18 cellular contexts compared by ENCODE assay signal in genomic region chr12:4174417-4174816, GRCh38.
A peak's percentile ranks its signal among the peaks of the same experiment; 100 is the strongest.
DNase-seq lines count a peak whose midpoint lies in the region; ATAC-seq and TF ChIP-seq lines count a peak whose summit lies in the region.
"Had no signal": no experiment of that assay in that cellular context is flagged by ENCODE, and none has a peak within 500 bp of the region (broad histone marks: within the 10 kb centered on the region; RNA-seq: fewer than 3 reads in every experiment).

No MANE protein-coding gene starts in this region.

- no peaks in the 10 kb centered on the region for H3K4me1 ChIP-seq in GM23338 (ENCODE audit: insufficient read depth)

- H3K9me3 Mint-ChIP-seq in CD14-positive monocyte (peaks cover 0 to 1% (median 0%) of the 10 kb centered on the region in 7 donors), GM23338 (no peaks in the 10 kb centered on the region)
- H3K9me3 Mint-ChIP-seq: CD4-positive, CD25-positive, alpha-beta regulatory T cell had no signal

- H3K27me3 ChIP-seq in GM23338 (ENCODE audit: insufficient read depth), result no peaks in the 10 kb centered on the region
- H3K27me3 ChIP-seq: SJCRH30 had no signal

- no peak overlapping the region for H3K27ac ChIP-seq in GM23338 (ENCODE audit: low read depth)
- H3K27ac ChIP-seq: SJCRH30 had no signal

- intact Hi-C loops in CD14-positive monocyte (cut with micrococcal nuclease), result no loop called here

- H3K4me3 Mint-ChIP-seq in CD14-positive monocyte, result no peak overlapping the region
- H3K4me3 Mint-ChIP-seq in GM23338, result no peak overlapping the region
- H3K4me3 Mint-ChIP-seq: CD4-positive, CD25-positive, alpha-beta regulatory T cell had no signal

- H3K4me3 ChIP-seq in GM23338, result no peak overlapping the region
- H3K4me3 ChIP-seq: SJCRH30 had no signal

- H3K9me2 ChIP-seq in GM23338 (ENCODE audit: insufficient read depth), result peaks cover 6% of the 10 kb centered on the region; the same call in 1 of the 2 replicates

- H3K27ac Mint-ChIP-seq in CD14-positive monocyte (peak overlapping the region in 2 of 7 donors; percentile 6 to 11), GM23338 (no peak overlapping the region)
- H3K27ac Mint-ChIP-seq: CD4-positive, CD25-positive, alpha-beta regulatory T cell had no signal

- TF ChIP-seq CTCF in CD14-positive monocyte (IDR thresholded peaks at IDR 0.05) (no peak), GM23338 (conservative IDR thresholded peaks at IDR 0.05; ENCODE audit: low read depth in 2 of 2) (no peak)

- DNase-seq in CD14-positive monocyte (ENCODE audit: low spot score), result peak; percentile 56
- peak; percentile 24 for DNase-seq in GM23338 (ENCODE audit: low spot score)
- peak; percentile 51 for DNase-seq in NOMO-1 treated with dmso at 0.1 percent for 144 hours (lab: John Stamatoyannopoulos, UW; ENCODE audit: unreplicated experiment)
- DNase-seq in medulla oblongata (ENCODE audit: extremely low spot score), result peak; percentile 81
- DNase-seq in AG08395 (ENCODE audit: low spot score), result no peak
- no peak for DNase-seq in SHP77 treated with DMSO at 0.1 percent for 48 hours (lab: John Stamatoyannopoulos, UW)
- DNase-seq in NCI-H187 (lab: John Stamatoyannopoulos, UW), result no peak
- DNase-seq: AML-193; CD4-positive, CD25-positive, alpha-beta regulatory T cell; DMS53; NCI-H1092; NCI-H146; NCI-H2227 treated with DMSO at 0.1 percent for 48 hours; NCI-H524; OCI-M1; RPMI8226; SJCRH30 had no signal

- no peaks in the 10 kb centered on the region for H3K36me3 ChIP-seq in GM23338 (ENCODE audit: insufficient read depth)
- H3K36me3 ChIP-seq: SJCRH30 had no signal

- no peaks in the 10 kb centered on the region for H3K79me2 ChIP-seq in GM23338 (replicated peaks; ENCODE audit: insufficient read depth)

- H3K36me3 Mint-ChIP-seq in CD14-positive monocyte (no peaks in the 10 kb centered on the region), GM23338 (ENCODE audit: low read depth) (no peaks in the 10 kb centered on the region; the same call in 2 of the 3 replicates)

- no peaks in the 10 kb centered on the region for H4K20me1 ChIP-seq in GM23338 (replicated peaks; ENCODE audit: insufficient read depth)

- peak; percentile 46 for ATAC-seq in GM23338
- ATAC-seq: HCT116 had no signal

- no peaks in the 10 kb centered on the region for H3F3A ChIP-seq in GM23338 (replicated peaks; ENCODE audit: low read depth)

- H2AFZ ChIP-seq in GM23338, result 0 out of 2 replicates have a peak overlapping the region, but pooled peaks have one; percentile 1

- H3K4me1 Mint-ChIP-seq in CD14-positive monocyte, result peaks cover 31% of the 10 kb centered on the region
- H3K4me1 Mint-ChIP-seq in GM23338, result peaks cover 15% of the 10 kb centered on the region

- peaks cover 0 to 2% (median 1%) of the 10 kb centered on the region in 3 donors for H3K27me3 Mint-ChIP-seq in CD14-positive monocyte (ENCODE audit: low read depth in 3 of 3)
- no peaks in the 10 kb centered on the region for H3K27me3 Mint-ChIP-seq in GM23338 (ENCODE audit: insufficient read depth, low read depth, poor library complexity)
- H3K27me3 Mint-ChIP-seq: CD4-positive, CD25-positive, alpha-beta regulatory T cell had no signal

- H3K4me2 ChIP-seq in GM23338, result no peak overlapping the region

TF ChIP-seq in GM23338, 12 proteins besides CTCF, POLR2A, EP300 and RAD21 (continues in another document):
- no peak for TF ChIP-seq JUNB (IDR thresholded peaks at IDR 0.05; ENCODE audit: unreplicated experiment)
- TF ChIP-seq EZH2 (IDR thresholded peaks at IDR 0.05; ENCODE audit: low read depth, unreplicated experiment), result no peak
- TF ChIP-seq ETS1 (IDR thresholded peaks at IDR 0.05), result no peak
- TF ChIP-seq CREB1 (CRISPR knock-in tag; IDR thresholded peaks at IDR 0.05; ENCODE audit: low read depth), result no peak
- TF ChIP-seq REST (IDR thresholded peaks at IDR 0.05; ENCODE audit: unreplicated experiment), result no peak

Comparison
In these comparisons a context has a peak if more than half of its experiments do, and no peak if none do; other contexts are left out.
1. DNase-seq: peak in CD14-positive monocyte (single experiment), GM23338 (single experiment), NOMO-1 treated with dmso at 0.1 percent for 144 hours (single experiment) and medulla oblongata (single experiment); none in AG08395 (single experiment), SHP77 treated with DMSO at 0.1 percent for 48 hours (single experiment) and NCI-H187 (0 of 2).